In genomic region chr6:53984581-53984980, GRCh38 we compare ENCODE assay signal across 27 cellular contexts.
DNase-seq lines count a peak whose midpoint lies in the region; TF ChIP-seq lines count a peak whose summit lies in the region.
"Had no signal": no experiment of that assay in that cellular context is flagged by ENCODE, and none has a peak within 500 bp of the region (broad histone marks: within the 10 kb centered on the region; RNA-seq: fewer than 3 reads in every experiment).

No MANE protein-coding gene starts in this region.

- H3K36me3 ChIP-seq in mammary epithelial cell (ENCODE audit: insufficient read depth, low read length) (no peaks in the 10 kb centered on the region), breast epithelium (no peaks in the 10 kb centered on the region), fibroblast of lung (ENCODE audit: control insufficient read depth, insufficient read depth, low read length) (no peaks in the 10 kb centered on the region), colonic mucosa (no peaks in the 10 kb centered on the region)
- H3K36me3 ChIP-seq: adrenal gland, esophagus muscularis mucosa, gastroesophageal sphincter, left lung, Peyer's patch, spleen, upper lobe of right lung had no signal

- no peak overlapping the region for H3K9ac ChIP-seq in mammary epithelial cell (ENCODE audit: insufficient read depth, low read length)
- H3K9ac ChIP-seq in fibroblast of lung (ENCODE audit: insufficient read depth, low read length): no peak overlapping the region
- no peak overlapping the region for H3K9ac ChIP-seq in colonic mucosa (ENCODE audit: low read depth in 2 of 2, low read length in 2 of 2)

- TF ChIP-seq CTCF in mammary epithelial cell (conservative IDR thresholded peaks at IDR 0.05 in 1 of 2, IDR thresholded peaks at IDR 0.05 in 1 of 2; ENCODE audit: extremely low read depth in 1 of 2, insufficient read depth in 1 of 2, low read depth in 1 of 2, low read length in 2 of 2) (no peak), breast epithelium (IDR thresholded peaks at IDR 0.05) (no peak), fibroblast of lung (conservative IDR thresholded peaks at IDR 0.05 in 1 of 2, IDR thresholded peaks at IDR 0.05 in 1 of 2; ENCODE audit: low read depth in 1 of 2, low read length in 2 of 2) (no peak), colonic mucosa (IDR thresholded peaks at IDR 0.05) (no peak), GM10266 (IDR thresholded peaks at IDR 0.05; ENCODE audit: control insufficient read depth, insufficient read depth, low read depth, missing control alignments) (no peak)

- H3K4me2 ChIP-seq in mammary epithelial cell (ENCODE audit: insufficient read depth, low read depth, low read length): peak overlapping the region; percentile 66
- peak overlapping the region; percentile 4 for H3K4me2 ChIP-seq in fibroblast of lung (ENCODE audit: extremely low read depth, insufficient read depth, low read length)

- 34% methylated on average over 3 of the region's 3 CpGs for WGBS in mammary epithelial cell (ENCODE audit: low coverage, missing lambda C conversion rate)

- dilution Hi-C loops in mammary epithelial cell (cut with HindIII; ENCODE audit: low sequenced_read_pairs): no loop called here

- no peak for TF ChIP-seq POLR2A in breast epithelium (IDR thresholded peaks at IDR 0.05)

- no peak overlapping the region for H3K4me3 ChIP-seq in mammary epithelial cell (replicated peaks in 1 of 3; ENCODE audit: insufficient read depth in 1 of 3, low read depth in 2 of 3, low read length in 3 of 3)
- no peak overlapping the region for H3K4me3 ChIP-seq in breast epithelium
- no peak overlapping the region for H3K4me3 ChIP-seq in fibroblast of lung (replicated peaks in 1 of 4; ENCODE audit: control extremely low read depth in 1 of 4, insufficient read depth in 1 of 4, low read depth in 3 of 4, low read length in 4 of 4)
- H3K4me3 ChIP-seq in colonic mucosa: no peak overlapping the region
- H3K4me3 ChIP-seq: adrenal gland, esophagus muscularis mucosa, gastroesophageal sphincter, left lung, Peyer's patch, spleen, upper lobe of right lung had no signal

- H3K4me1 ChIP-seq in mammary epithelial cell (ENCODE audit: insufficient read depth, low read length) (peaks cover 38% of the 10 kb centered on the region), breast epithelium (no peaks in the 10 kb centered on the region), fibroblast of lung (ENCODE audit: control insufficient read depth, extremely low read depth, insufficient read depth, low read length) (peaks cover 14% of the 10 kb centered on the region), colonic mucosa (no peaks in the 10 kb centered on the region)
- H3K4me1 ChIP-seq: adrenal gland, left lung, spleen, upper lobe of right lung had no signal

- in situ Hi-C loops in mammary epithelial cell (cut with MboI; ENCODE audit: low sequenced_read_pairs in 2 of 2): loop anchor here (10.0 to 25.0 kb wide), 5 partner anchors 278 to 1253 kb away; no protein-coding TSS in a partner anchor

- no peak for DNase-seq in mammary epithelial cell
- no peak for DNase-seq in breast epithelium (ENCODE audit: low spot score in 2 of 2)
- DNase-seq in NCI-H69 (lab: John Stamatoyannopoulos, UW): peak; percentile 28
- no peak for DNase-seq in fibroblast of lung (ENCODE audit: low read depth in 2 of 2)
- DNase-seq in UCSD-AML1 (lab: John Stamatoyannopoulos, UW; ENCODE audit: unreplicated experiment): no peak
- DNase-seq in NCI-H1092 (lab: John Stamatoyannopoulos, UW): no peak
- DNase-seq in colonic mucosa: no peak
- DNase-seq in GM10266 (ENCODE audit: extremely low spot score): no peak
- DNase-seq: activated CD4-positive, alpha-beta T cell treated with anti-CD3 and anti-CD28 coated beads for 1 hour; activated CD8-positive, alpha-beta memory T cell treated with anti-CD3 and anti-CD28 coated beads for 24 hours; activated T-cell treated with anti-CD3 and anti-CD28 coated beads, Interleukin-2, amount 50 U/mL, for 1 hour; adrenal gland; effector memory CD4-positive, alpha-beta T cell; hypothalamus; KG1; left lung; naive thymus-derived CD8-positive, alpha-beta T cell; NCI-H1930; NK-92 treated with Interleukin-12 subunit alpha and Interleukin-12 subunit beta, amount 100 ng/mL, for 24 hours; Peyer's patch; retina; spleen; stimulated activated CD4-positive, alpha-beta T cell treated with anti-CD3 and anti-CD28 coated beads, Interleukin-2, amount 100 ng/mL, for 48 hours; T-helper 1 cell; upper lobe of right lung had no signal

- intact Hi-C loops in mammary epithelial cell (cut with micrococcal nuclease): loop anchor here (2.0 to 5.0 kb wide), 2 partner anchors 734 to 863 kb away; partner anchors contain the start of gene FAM83B
- intact Hi-C loops in breast epithelium (cut with DNase I; ENCODE audit: low total_unique reads): no loop called here
- intact Hi-C loops in colonic mucosa (cut with DNase I): loop anchor here (5.0 kb wide), 1 partner anchor 1253 kb away; no protein-coding TSS in a partner anchor

- peak overlapping the region; percentile 15 for H2AFZ ChIP-seq in mammary epithelial cell (ENCODE audit: low read depth, low read length)
- no peak overlapping the region for H2AFZ ChIP-seq in fibroblast of lung (ENCODE audit: low read length)

- BruUV-seq in mammary epithelial cell (replicated peaks; lab: Mats Ljungman, UMichigan): TSS peak; percentile 69

- CTCF ChIA-PET in mammary epithelial cell (lab: Charles Lee; ENCODE audit: low non-redundant PET): interaction anchor here (0.6 to 1.0 kb wide), 5 partner anchors 69 to 881 kb away, joined by 4 to 13 read pairs (median 6); no protein-coding TSS in a partner anchor

- no peaks in the 10 kb centered on the region for H4K20me1 ChIP-seq in mammary epithelial cell (ENCODE audit: insufficient read depth, low read length)
- no peaks in the 10 kb centered on the region for H4K20me1 ChIP-seq in fibroblast of lung (ENCODE audit: control insufficient read depth, extremely low read depth, insufficient read depth, low read length)

- H3K27ac ChIP-seq in mammary epithelial cell (ENCODE audit: insufficient read depth, low read depth, low read length) (peak overlapping the region; percentile 53), breast epithelium (no peak overlapping the region), fibroblast of lung (ENCODE audit: insufficient read depth, low read length) (peak overlapping the region; percentile 11), colonic mucosa (no peak overlapping the region)
- H3K27ac ChIP-seq: adrenal gland, esophagus muscularis mucosa, gastroesophageal sphincter, left lung, Peyer's patch, spleen, upper lobe of right lung had no signal

- H3K27me3 ChIP-seq in mammary epithelial cell (ENCODE audit: insufficient read depth, low read length) (no peaks in the 10 kb centered on the region), breast epithelium (no peaks in the 10 kb centered on the region), fibroblast of lung (ENCODE audit: control insufficient read depth, insufficient read depth, low read length) (no peaks in the 10 kb centered on the region), colonic mucosa (no peaks in the 10 kb centered on the region)
- H3K27me3 ChIP-seq: adrenal gland, esophagus muscularis mucosa, gastroesophageal sphincter, left lung, Peyer's patch, spleen, upper lobe of right lung had no signal

- H3K79me2 ChIP-seq in mammary epithelial cell (ENCODE audit: insufficient read depth, low read length) (no peaks in the 10 kb centered on the region), fibroblast of lung (ENCODE audit: control insufficient read depth, insufficient read depth, low read length) (no peaks in the 10 kb centered on the region)

- H3K9me3 ChIP-seq in mammary epithelial cell (replicated peaks; ENCODE audit: insufficient read depth, low read length): no peaks in the 10 kb centered on the region
- H3K9me3 ChIP-seq in breast epithelium: no peaks in the 10 kb centered on the region
- H3K9me3 ChIP-seq in fibroblast of lung (ENCODE audit: control insufficient read depth, insufficient read depth, low read depth, low read length): no peaks in the 10 kb centered on the region
- H3K9me3 ChIP-seq in colonic mucosa: no peaks in the 10 kb centered on the region
- H3K9me3 ChIP-seq: adrenal gland, esophagus muscularis mucosa, gastroesophageal sphincter, left lung, Peyer's patch, spleen, upper lobe of right lung had no signal

Comparison
In these comparisons a context has a peak if more than half of its experiments do, and no peak if none do; other contexts are left out.
1. H3K27ac ChIP-seq: peak in mammary epithelial cell (single experiment) and fibroblast of lung (single experiment); none in breast epithelium (0 of 2) and colonic mucosa (single experiment).